In the genomic region with DNA sequence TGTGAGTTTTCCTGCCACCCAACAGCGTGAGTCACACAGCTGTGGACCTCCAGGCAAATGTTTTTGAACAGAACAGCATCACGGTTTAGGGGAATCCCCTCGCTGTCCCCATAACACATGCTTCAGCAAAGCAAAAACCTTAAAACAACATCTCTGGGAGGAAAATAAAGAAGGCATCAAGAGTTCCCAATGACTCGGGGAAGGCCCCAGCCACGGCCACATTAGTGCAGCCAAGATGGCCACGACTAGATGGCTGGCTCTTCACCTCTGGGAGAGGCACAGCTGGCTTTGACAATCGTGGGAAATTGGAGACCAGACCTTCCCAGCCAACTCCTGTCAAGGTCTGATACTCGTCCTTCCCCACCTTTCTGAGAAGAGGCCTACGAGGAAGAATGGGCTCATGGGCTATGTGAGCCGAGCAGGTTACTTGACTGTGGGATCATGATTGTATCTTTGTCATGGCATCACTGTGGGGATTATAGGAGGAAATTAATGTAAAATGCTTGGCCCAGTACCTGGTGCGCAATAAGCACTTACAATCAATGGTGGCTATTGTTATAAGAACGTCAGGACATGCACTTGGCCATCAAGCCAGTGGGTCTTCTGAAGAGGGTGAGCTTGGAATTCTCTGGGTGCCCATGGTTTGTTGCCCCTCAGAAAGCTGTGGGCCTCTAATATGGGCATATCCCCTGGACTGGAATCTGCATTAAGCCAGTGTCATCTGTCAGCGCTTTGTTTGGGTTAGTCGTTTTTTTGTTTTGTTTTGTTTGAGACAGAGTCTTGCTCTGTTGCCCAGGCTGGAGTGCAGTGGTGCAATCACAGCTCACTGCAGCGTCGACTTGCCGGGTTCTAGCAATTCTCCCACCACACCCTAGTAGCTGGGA, we compare ENCODE assay signal across 8 cellular contexts. TPM values are rescaled to one million over a fixed set of nuclear protein-coding genes. Genes with fewer than 3 reads are reported as not detected.
DNase-seq lines count a peak whose midpoint lies in the region; ATAC-seq and TF ChIP-seq lines count a peak whose summit lies in the region.

No MANE protein-coding gene starts in this region.

- H3K36me3 ChIP-seq in SK-N-SH (replicated peaks in 1 of 2; ENCODE audit: control insufficient read depth in 1 of 2, insufficient read depth in 2 of 2, low read length in 1 of 2) (no peaks in the 10 kb centered on the region), KMS-11 (ENCODE audit: insufficient read depth) (no peaks in the 10 kb centered on the region)

- no peak overlapping the region for H3K27ac ChIP-seq in SK-N-SH (ENCODE audit: low read depth in 2 of 2, low read length in 1 of 2)
- H3K27ac ChIP-seq in KMS-11 = peak overlapping the region; percentile 75

- no peaks in the 10 kb centered on the region for H3K9me2 ChIP-seq in SK-N-SH

- no peak overlapping the region for H3K4me3 ChIP-seq in SK-N-SH (ENCODE audit: low read depth in 2 of 2, low read length in 1 of 2)
- H3K4me3 ChIP-seq in KMS-11 (IDR thresholded peaks at IDR 0.05; ENCODE audit: insufficient read depth, low read depth, low read length) = no peak overlapping the region
- H3K4me3 ChIP-seq in fibroblast of pulmonary artery (replicated peaks; ENCODE audit: low read depth, low read length) = no peak overlapping the region

- H3K9ac ChIP-seq in SK-N-SH = no peak overlapping the region
- peak overlapping the region; percentile 47; the same call in 1 of the 2 replicates for H3K9ac ChIP-seq in KMS-11

- no peaks in the 10 kb centered on the region for H3K27me3 ChIP-seq in SK-N-SH (ENCODE audit: insufficient read depth)
- no peaks in the 10 kb centered on the region for H3K27me3 ChIP-seq in KMS-11 (ENCODE audit: insufficient read depth, low read depth)

- no peak for DNase-seq in SK-N-SH
- peak; percentile 55 for DNase-seq in activated T-cell treated with anti-CD3 and anti-CD28 coated beads for 1 hour (ENCODE audit: low read depth)
- DNase-seq in fibroblast of pulmonary artery (ENCODE audit: low read depth) = peak; percentile 95
- DNase-seq in stimulated activated CD4-positive, alpha-beta T cell treated with anti-CD3 and anti-CD28 coated beads, Interleukin-12 subunit alpha, Interleukin-12 subunit beta, amount 100 ng/mL, for 48 hours (ENCODE audit: low read depth in 2 of 3, low spot score in 1 of 3) = peak; percentile 67 to 73 (median 69)
- DNase-seq in NCI-H128 (lab: John Stamatoyannopoulos, UW; ENCODE audit: unreplicated experiment) = no peak
- no peak for DNase-seq in NCI-H187 treated with DMSO at 0.1 percent for 48 hours (lab: John Stamatoyannopoulos, UW)

- no peak for ATAC-seq in SK-N-SH treated with all-trans-retinoic acid at 6 μM for 48 hours

- no peak overlapping the region for H2AFZ ChIP-seq in SK-N-SH (ENCODE audit: low read depth)
- peak overlapping the region; percentile 54; the same call in 1 of the 2 replicates for H2AFZ ChIP-seq in KMS-11 (ENCODE audit: low read depth)

- no peaks in the 10 kb centered on the region for H4K20me1 ChIP-seq in SK-N-SH (ENCODE audit: insufficient read depth)
- H4K20me1 ChIP-seq in KMS-11 (ENCODE audit: insufficient read depth) = no peaks in the 10 kb centered on the region

- H3K4me1 ChIP-seq in SK-N-SH (ENCODE audit: control insufficient read depth in 1 of 2, insufficient read depth in 2 of 2, low read depth in 1 of 2, low read length in 1 of 2) (peaks cover 0 to 14% of the 10 kb centered on the region in 2 experiments; a peak in 1 of 4 replicates), KMS-11 (ENCODE audit: low read depth, poor library complexity, severe bottlenecking) (peaks cover 75% of the 10 kb centered on the region)

- POLR2A ChIA-PET in SK-N-SH (lab: Yijun Ruan, JAX) = no interaction called here

- H3K9me3 ChIP-seq in SK-N-SH = no peaks in the 10 kb centered on the region

- H3K79me2 ChIP-seq in SK-N-SH (ENCODE audit: insufficient read depth) = no peaks in the 10 kb centered on the region
- H3K79me2 ChIP-seq in KMS-11 (ENCODE audit: insufficient read depth, low read depth) = no peaks in the 10 kb centered on the region

- TF ChIP-seq RAD21 in SK-N-SH (IDR thresholded peaks at IDR 0.05; ENCODE audit: low read length) = no peak

- WGBS in SK-N-SH (ENCODE audit: low lambda C conversion rate) = 67% methylated on average over 17 of the region's 17 CpGs

- CTCF ChIA-PET in SK-N-SH (lab: Yijun Ruan, JAX) = interaction anchor here (0.5 to 36.6 kb wide), 4 partner anchors 11 to 135 kb away, joined by 3 to 678 read pairs (median 246); partner anchors contain the start of gene PIM1

- TF ChIP-seq CTCF in SK-N-SH (IDR thresholded peaks at IDR 0.05) (no peak), KMS-11 (conservative IDR thresholded peaks at IDR 0.05; ENCODE audit: low read depth, low read length) (no peak), fibroblast of pulmonary artery (IDR thresholded peaks at IDR 0.05; ENCODE audit: low read length, missing control alignments) (no peak)

- H3K4me2 ChIP-seq in SK-N-SH (no peak overlapping the region), KMS-11 (peak overlapping the region; percentile 69)

- TF ChIP-seq EP300 in SK-N-SH (IDR thresholded peaks at IDR 0.05; ENCODE audit: borderline replicate concordance in 1 of 2, low read depth in 1 of 2, low read length in 1 of 2) = no peak

- H3F3A ChIP-seq in SK-N-SH (replicated peaks; ENCODE audit: insufficient read depth) = no peaks in the 10 kb centered on the region

TF ChIP-seq in SK-N-SH, 30 proteins besides CTCF, POLR2A, EP300 and RAD21:
- TF ChIP-seq TCF12 (IDR thresholded peaks at IDR 0.05) (peak; percentile 34; the same call in 1 of the 2 replicates), FOSL2 (IDR thresholded peaks at IDR 0.05; ENCODE audit: borderline replicate concordance, low read depth) (no peak)

TF ChIP-seq in SK-N-SH treated with all-trans-retinoic acid at 6 μM for 48 hours, 23 proteins besides CTCF, POLR2A, EP300 and RAD21:
- TF ChIP-seq GLIS3 (CRISPR knock-in tag; IDR thresholded peaks at IDR 0.05) = no peak

RNA-seq across cellular contexts. Expression of gene FGD2, which starts 43.6 kb away (rescaled TPM):
- not detected in 2 replicates for polyA plus RNA-seq in SK-N-SH (2012; rRNA removed)
- polyA plus RNA-seq in SK-N-SH (2012; cell fraction: cytosol; rRNA removed) = 0.01 TPM in 1 of 2 replicates, not detected in the other
- polyA plus RNA-seq in SK-N-SH (2012; cell fraction: nucleus; rRNA removed) = 0.13 and 0.16 TPM in 2 replicates

Comparison
In these comparisons a context has a peak if more than half of its experiments do, and no peak if none do; other contexts are left out.
1. DNase-seq: peak in activated T-cell treated with anti-CD3 and anti-CD28 coated beads for 1 hour (single experiment), fibroblast of pulmonary artery (single experiment) and stimulated activated CD4-positive, alpha-beta T cell treated with anti-CD3 and anti-CD28 coated beads, Interleukin-12 subunit alpha, Interleukin-12 subunit beta, amount 100 ng/mL, for 48 hours (3 of 3); none in SK-N-SH (single experiment), NCI-H128 (single experiment) and NCI-H187 treated with DMSO at 0.1 percent for 48 hours (single experiment).